Comparison of ENCODE assay signal across 8 cellular contexts in genomic region chr6:53718597-53719460, GRCh38. TPM values are rescaled to one million over a fixed set of nuclear protein-coding genes. Genes with fewer than 3 reads are reported as not detected.
DNase-seq lines count a peak whose midpoint lies in the region; ATAC-seq and TF ChIP-seq lines count a peak whose summit lies in the region.

No MANE protein-coding gene starts in this region.

- TF ChIP-seq CTCF in A673 (conservative IDR thresholded peaks at IDR 0.05; ENCODE audit: low read depth, low read length) (peak; percentile 83), GM10248 (IDR thresholded peaks at IDR 0.05; ENCODE audit: control extremely low read depth, extremely low read depth, low read depth, missing control alignments) (peak; percentile 86), OCI-LY1 (IDR thresholded peaks at IDR 0.05; ENCODE audit: low read length) (peak; percentile 85)

- H3K9ac ChIP-seq in OCI-LY1 (ENCODE audit: low read length) = no peak overlapping the region

- peak; percentile 73 for DNase-seq in A673 (ENCODE audit: low spot score)
- DNase-seq in GM10248 (ENCODE audit: extremely low spot score) = peak; percentile 77
- DNase-seq in H7 = peak; percentile 59
- peak; percentile 68 for DNase-seq in KG1 (lab: John Stamatoyannopoulos, UW)
- DNase-seq in T47D (ENCODE audit: low read depth in 1 of 2, low spot score in 1 of 2) = peak; percentile 33 to 89
- peak; percentile 26 to 41 (median 37) for DNase-seq in immature natural killer cell

- no peaks in the 10 kb centered on the region for H3F3A ChIP-seq in OCI-LY1 (ENCODE audit: insufficient read depth, low read length)

- in situ Hi-C loops in T47D (cut with HindIII; ENCODE audit: low pct_unique_long_range_greater_than_20kb, low sequenced_read_pairs) = no loop called here

- H3K9me3 Mint-ChIP-seq in immature natural killer cell = no peaks in the 10 kb centered on the region
- H3K9me3 Mint-ChIP-seq in stimulated activated memory B cell treated with anti-CD40 and anti-IgM and Interleukin-4, amounts not matched to agents 10 μg/mL and 1 μg/mL and 100 μg/mL, for 72 hours = no peaks in the 10 kb centered on the region

- H3K4me3 ChIP-seq in A673 (ENCODE audit: low read depth, low read length, poor library complexity, severe bottlenecking) (no peak overlapping the region), H7 (ENCODE audit: insufficient read depth, low read depth, low read length) (no peak overlapping the region), OCI-LY1 (ENCODE audit: low read depth, low read length, poor library complexity, severe bottlenecking) (no peak overlapping the region)

- H3K27ac Mint-ChIP-seq in immature natural killer cell = no peak overlapping the region
- no peak overlapping the region for H3K27ac Mint-ChIP-seq in stimulated activated memory B cell treated with anti-CD40 and anti-IgM and Interleukin-4, amounts not matched to agents 10 μg/mL and 1 μg/mL and 100 μg/mL, for 72 hours

- H3K27ac ChIP-seq in A673 (ENCODE audit: low read depth, low read length, poor library complexity, severe bottlenecking) (no peak overlapping the region), OCI-LY1 (ENCODE audit: low read depth, low read length, poor library complexity, severe bottlenecking) (no peak overlapping the region)

- H3K79me2 ChIP-seq in OCI-LY1 (ENCODE audit: insufficient read depth, low read length) = no peaks in the 10 kb centered on the region

- H3K27me3 ChIP-seq in A673 (replicated peaks; ENCODE audit: insufficient read depth, low read depth, low read length, poor library complexity) = peaks cover 24% of the 10 kb centered on the region
- no peaks in the 10 kb centered on the region for H3K27me3 ChIP-seq in H7 (ENCODE audit: control insufficient read depth, insufficient read depth, low read length)
- no peaks in the 10 kb centered on the region for H3K27me3 ChIP-seq in OCI-LY1 (ENCODE audit: insufficient read depth, low read length)

- no peaks in the 10 kb centered on the region for H3K36me3 Mint-ChIP-seq in immature natural killer cell
- no peaks in the 10 kb centered on the region for H3K36me3 Mint-ChIP-seq in stimulated activated memory B cell treated with anti-CD40 and anti-IgM and Interleukin-4, amounts not matched to agents 10 μg/mL and 1 μg/mL and 100 μg/mL, for 72 hours

- POLR2A ChIA-PET in A673 (lab: Charles Lee; ENCODE audit: low non-redundant PET) = no interaction called here
- POLR2A ChIA-PET in GM10248 (lab: Yijun Ruan, JAX) = no interaction called here

- intact Hi-C loops in A673 (cut with micrococcal nuclease; ENCODE audit: unreplicated experiment) = loop anchor here (1.0 kb wide), 1 partner anchor 174 kb away; the partner anchor contains the start of gene GCLC

- H3K4me1 Mint-ChIP-seq in immature natural killer cell = no peaks in the 10 kb centered on the region
- H3K4me1 Mint-ChIP-seq in stimulated activated memory B cell treated with anti-CD40 and anti-IgM and Interleukin-4, amounts not matched to agents 10 μg/mL and 1 μg/mL and 100 μg/mL, for 72 hours = peaks cover 9% of the 10 kb centered on the region

- H3K27me3 Mint-ChIP-seq in immature natural killer cell (ENCODE audit: low read depth in 3 of 3) = peaks cover 5 to 6% (median 6%) of the 10 kb centered on the region in 3 donors
- H3K27me3 Mint-ChIP-seq in stimulated activated memory B cell treated with anti-CD40 and anti-IgM and Interleukin-4, amounts not matched to agents 10 μg/mL and 1 μg/mL and 100 μg/mL, for 72 hours = peaks cover 15% of the 10 kb centered on the region

- H3K9me3 ChIP-seq in A673 (ENCODE audit: low read depth, low read length, poor library complexity, severe bottlenecking) (no peaks in the 10 kb centered on the region), OCI-LY1 (ENCODE audit: low read length) (no peaks in the 10 kb centered on the region)

- H3K4me3 Mint-ChIP-seq in immature natural killer cell = no peak overlapping the region
- no peak overlapping the region for H3K4me3 Mint-ChIP-seq in stimulated activated memory B cell treated with anti-CD40 and anti-IgM and Interleukin-4, amounts not matched to agents 10 μg/mL and 1 μg/mL and 100 μg/mL, for 72 hours

- H3K9me2 ChIP-seq in OCI-LY1 (ENCODE audit: low read depth, low read length) = no peaks in the 10 kb centered on the region

- H2AFZ ChIP-seq in OCI-LY1 (ENCODE audit: low read length) = no peak overlapping the region

- H4K20me1 ChIP-seq in OCI-LY1 (ENCODE audit: insufficient read depth, low read length) = no peaks in the 10 kb centered on the region

- no peaks in the 10 kb centered on the region for H3K36me3 ChIP-seq in A673 (ENCODE audit: insufficient read depth, low read length, poor library complexity, severe bottlenecking)
- H3K36me3 ChIP-seq in H7 (replicated peaks; ENCODE audit: control insufficient read depth, insufficient read depth, low read length) = no peaks in the 10 kb centered on the region
- H3K36me3 ChIP-seq in OCI-LY1 (ENCODE audit: insufficient read depth, low read length) = no peaks in the 10 kb centered on the region

- ATAC-seq in stimulated activated memory B cell treated with anti-CD40 and anti-IgM and Interleukin-4, amounts not matched to agents 10 μg/mL and 1 μg/mL and 100 μg/mL, for 72 hours = peak; percentile 89

- no peak overlapping the region for H3K4me2 ChIP-seq in OCI-LY1 (ENCODE audit: low read length)

- BruUV-seq in A673 (replicated peaks; lab: Mats Ljungman, UMichigan) = no TSS peak

- CTCF ChIA-PET in A673 (lab: Charles Lee) = interaction anchor here (0.9 to 1.8 kb wide), 7 partner anchors 9 to 237 kb away, joined by 3 to 19 read pairs (median 6); no protein-coding TSS in a partner anchor
- CTCF ChIA-PET in GM10248 (lab: Yijun Ruan, JAX) = interaction anchor here (0.7 to 4.0 kb wide), 43 partner anchors 7 to 542 kb away, joined by 3 to 98 read pairs (median 4); partner anchors contain the start of gene LRRC1

- no peaks in the 10 kb centered on the region for H3K4me1 ChIP-seq in A673 (ENCODE audit: insufficient read depth, low read length, poor library complexity, severe bottlenecking)
- no peaks in the 10 kb centered on the region for H3K4me1 ChIP-seq in OCI-LY1 (ENCODE audit: insufficient read depth, low read length, severe bottlenecking)

RNA-seq across cellular contexts. Expression of gene KLHL31, which starts 53.3 kb away (rescaled TPM):
- total RNA-seq in A673 (2021) = 0.11 TPM in 2 replicates
- total RNA-seq in H7 (2014; rRNA removed; shearing (Covaris generic)) = 0.14 and 0.22 TPM in 2 replicates
- not detected for polyA plus RNA-seq in immature natural killer cell
